ENCODE assay signal across 13 cellular contexts in the genomic region with DNA sequence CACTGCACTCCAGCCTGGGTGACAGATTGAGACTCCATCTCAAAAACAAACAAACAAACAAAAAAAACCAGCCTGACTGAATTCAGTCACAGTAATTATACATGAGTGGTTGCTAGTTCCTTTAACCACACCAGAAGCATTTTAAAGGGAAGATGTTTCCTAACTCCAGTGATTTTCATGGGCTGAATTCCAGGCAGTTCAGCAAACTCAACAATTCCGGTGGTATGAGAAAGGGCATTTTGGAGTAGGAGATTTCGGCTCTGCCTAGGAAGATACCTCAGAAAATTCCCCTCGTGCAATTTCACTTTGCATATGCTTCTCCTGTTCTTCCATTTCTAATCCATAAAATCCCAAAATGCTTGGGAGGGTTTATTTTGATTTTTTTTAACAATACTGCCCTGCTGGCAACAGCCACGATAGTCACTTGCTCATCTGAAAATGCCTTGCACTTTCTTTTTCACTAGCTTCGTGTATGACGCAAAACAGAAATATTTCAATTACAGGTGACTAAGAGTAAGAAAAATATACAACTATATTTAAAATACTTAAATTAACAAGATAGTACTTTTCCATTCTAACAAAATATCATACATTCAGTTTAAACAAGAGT. TPM values are rescaled to one million over a fixed set of nuclear protein-coding genes. Genes with fewer than 3 reads are reported as not detected.
DNase-seq lines count a peak whose midpoint lies in the region; ATAC-seq, FAIRE-seq and TF ChIP-seq lines count a peak whose summit lies in the region.
"Had no signal": no experiment of that assay in that cellular context is flagged by ENCODE, and none has a peak within 500 bp of the region (broad histone marks: within the 10 kb centered on the region; RNA-seq: fewer than 3 reads in every experiment).

No MANE protein-coding gene starts in this region.

- TF ChIP-seq CTCF in A549 (IDR thresholded peaks at IDR 0.05), result no peak
- no peak for TF ChIP-seq CTCF in SK-N-SH (IDR thresholded peaks at IDR 0.05)
- TF ChIP-seq CTCF in gastroesophageal sphincter (IDR thresholded peaks at IDR 0.05), result no peak
- TF ChIP-seq CTCF in neural progenitor cell (IDR thresholded peaks at IDR 0.05), result no peak
- no peak for TF ChIP-seq CTCF in left ventricle myocardium inferior (IDR thresholded peaks at IDR 0.05; ENCODE audit: borderline replicate concordance)

- TF ChIP-seq EP300 in A549 (IDR thresholded peaks at IDR 0.05) (no peak), SK-N-SH (IDR thresholded peaks at IDR 0.05; ENCODE audit: borderline replicate concordance in 1 of 2, low read depth in 1 of 2, low read length in 1 of 2) (no peak), gastroesophageal sphincter (IDR thresholded peaks at IDR 0.05) (no peak)

- H3K27ac ChIP-seq in A549, result peak overlapping the region; percentile 13 to 77; a peak in 4 of 6 replicates
- H3K27ac ChIP-seq in SK-N-SH (ENCODE audit: low read depth in 2 of 2, low read length in 1 of 2), result peak overlapping the region; percentile 66 to 69
- peak overlapping the region in 3 of 4 donors; percentile 46 to 68 (median 63) for H3K27ac ChIP-seq in gastroesophageal sphincter
- no peak overlapping the region for H3K27ac ChIP-seq in neural progenitor cell
- no peak overlapping the region for H3K27ac ChIP-seq in left ventricle myocardium inferior (replicated peaks)
- H3K27ac ChIP-seq: BLaER1 had no signal

- no peaks in the 10 kb centered on the region for H3K4me1 Mint-ChIP-seq in neural progenitor cell
- H3K4me1 Mint-ChIP-seq: stimulated activated memory B cell treated with anti-CD40 and anti-IgM and Interleukin-4, amounts not matched to agents 10 μg/mL and 1 μg/mL and 100 μg/mL, for 72 hours had no signal

- TF ChIP-seq RAD21 in A549 (conservative IDR thresholded peaks at IDR 0.05 in 1 of 2, IDR thresholded peaks at IDR 0.05 in 1 of 2), result no peak
- TF ChIP-seq RAD21 in SK-N-SH (IDR thresholded peaks at IDR 0.05; ENCODE audit: low read length), result no peak

- H3K36me3 ChIP-seq in SK-N-SH (replicated peaks in 1 of 2; ENCODE audit: control insufficient read depth in 1 of 2, insufficient read depth in 2 of 2, low read length in 1 of 2) (peaks cover 8 to 23% of the 10 kb centered on the region in 2 experiments), gastroesophageal sphincter (peaks cover 0 to 28% of the 10 kb centered on the region in 2 donors), neural progenitor cell (no peaks in the 10 kb centered on the region), left ventricle myocardium inferior (peaks cover 31% of the 10 kb centered on the region)

- no peak overlapping the region for H3K27ac Mint-ChIP-seq in neural progenitor cell
- H3K27ac Mint-ChIP-seq: stimulated activated memory B cell treated with anti-CD40 and anti-IgM and Interleukin-4, amounts not matched to agents 10 μg/mL and 1 μg/mL and 100 μg/mL, for 72 hours had no signal

- TF ChIP-seq POLR2A in A549 (IDR thresholded peaks at IDR 0.05; ENCODE audit: low read length) (no peak), gastroesophageal sphincter (IDR thresholded peaks at IDR 0.05) (no peak)

- H4K20me1 ChIP-seq in SK-N-SH (ENCODE audit: insufficient read depth) (no peaks in the 10 kb centered on the region), neural progenitor cell (ENCODE audit: low read depth) (no peaks in the 10 kb centered on the region)
- H4K20me1 ChIP-seq: BLaER1 had no signal

- H3K9ac ChIP-seq in SK-N-SH, result peak overlapping the region; percentile 51; the same call in 1 of the 2 replicates
- no peak overlapping the region for H3K9ac ChIP-seq in neural progenitor cell
- H3K9ac ChIP-seq: BLaER1 had no signal

- H3K9me3 ChIP-seq in A549 (no peaks in the 10 kb centered on the region), SK-N-SH (no peaks in the 10 kb centered on the region), gastroesophageal sphincter (no peaks in the 10 kb centered on the region), neural progenitor cell (ENCODE audit: low read depth) (no peaks in the 10 kb centered on the region), left ventricle myocardium inferior (replicated peaks) (no peaks in the 10 kb centered on the region)
- H3K9me3 ChIP-seq: BLaER1 had no signal

- intact Hi-C loops in left ventricle myocardium inferior (cut with micrococcal nuclease), result no loop called here

- no peaks in the 10 kb centered on the region for H3K9me3 Mint-ChIP-seq in neural progenitor cell
- H3K9me3 Mint-ChIP-seq: neural crest cell; stimulated activated memory B cell treated with anti-CD40 and anti-IgM and Interleukin-4, amounts not matched to agents 10 μg/mL and 1 μg/mL and 100 μg/mL, for 72 hours had no signal

- peaks cover 36% of the 10 kb centered on the region for H3K4me1 ChIP-seq in A549
- H3K4me1 ChIP-seq in SK-N-SH (ENCODE audit: control insufficient read depth in 1 of 2, insufficient read depth in 2 of 2, low read depth in 1 of 2, low read length in 1 of 2), result peaks cover 5 to 19% of the 10 kb centered on the region in 2 experiments; a peak in 3 of 4 replicates
- H3K4me1 ChIP-seq in gastroesophageal sphincter, result peaks cover under 1 to 34% (median 19%) of the 10 kb centered on the region in 3 donors
- H3K4me1 ChIP-seq in neural progenitor cell, result no peaks in the 10 kb centered on the region
- H3K4me1 ChIP-seq in left ventricle myocardium inferior, result peaks cover 25% of the 10 kb centered on the region

- no peaks in the 10 kb centered on the region for H3K27me3 Mint-ChIP-seq in neural progenitor cell (ENCODE audit: insufficient read depth, low read depth)

- no peaks in the 10 kb centered on the region for H3K9me2 ChIP-seq in SK-N-SH

- POLR2A ChIA-PET in A549 (lab: Yijun Ruan, JAX), result no interaction called here
- POLR2A ChIA-PET in SK-N-SH (lab: Yijun Ruan, JAX), result no interaction called here

- CTCF ChIA-PET in A549 (lab: Yijun Ruan, JAX) (interaction anchor here (2.5 kb wide), 1 partner anchor 251 kb away, joined by 12 read pairs; no protein-coding TSS in a partner anchor), SK-N-SH (lab: Yijun Ruan, JAX) (interaction anchor here (1.3 kb wide), 2 partner anchors 8 to 22 kb away, joined by 3 to 4 read pairs; no protein-coding TSS in a partner anchor)

- no peak overlapping the region for H3K4me3 ChIP-seq in A549
- peak overlapping the region in 1 of 2 experiments; percentile 44; a peak in 2 of 4 replicates for H3K4me3 ChIP-seq in SK-N-SH (ENCODE audit: low read depth in 2 of 2, low read length in 1 of 2)
- H3K4me3 ChIP-seq in gastroesophageal sphincter, result no peak overlapping the region
- no peak overlapping the region for H3K4me3 ChIP-seq in neural progenitor cell
- H3K4me3 ChIP-seq in left ventricle myocardium inferior, result no peak overlapping the region
- H3K4me3 ChIP-seq: BLaER1 had no signal

- no peak overlapping the region for H3K4me3 Mint-ChIP-seq in neural progenitor cell
- H3K4me3 Mint-ChIP-seq: neural crest cell; stimulated activated memory B cell treated with anti-CD40 and anti-IgM and Interleukin-4, amounts not matched to agents 10 μg/mL and 1 μg/mL and 100 μg/mL, for 72 hours had no signal

- H3K27me3 ChIP-seq in SK-N-SH (ENCODE audit: insufficient read depth) (no peaks in the 10 kb centered on the region), gastroesophageal sphincter (no peaks in the 10 kb centered on the region), neural progenitor cell (no peaks in the 10 kb centered on the region), left ventricle myocardium inferior (ENCODE audit: low read depth) (no peaks in the 10 kb centered on the region)
- H3K27me3 ChIP-seq: BLaER1 had no signal

- H3K79me2 ChIP-seq in SK-N-SH (ENCODE audit: insufficient read depth) (no peaks in the 10 kb centered on the region), neural progenitor cell (ENCODE audit: low read depth) (no peaks in the 10 kb centered on the region)

- H3K4me2 ChIP-seq in A549, result peak overlapping the region; percentile 57
- H3K4me2 ChIP-seq in SK-N-SH, result peak overlapping the region; percentile 63
- no peak overlapping the region for H3K4me2 ChIP-seq in neural progenitor cell
- H3K4me2 ChIP-seq: BLaER1 had no signal

- FAIRE-seq in A549 (lab: Jason Lieb, UNC), result no peak

- DNase-seq in A549 (ENCODE audit: low read depth in 1 of 2, low spot score in 1 of 2) (no peak), SK-N-SH (no peak), SKM-1 (lab: John Stamatoyannopoulos, UW; ENCODE audit: unreplicated experiment) (no peak), neural progenitor cell (ENCODE audit: low spot score) (no peak), left ventricle myocardium inferior (no peak)
- DNase-seq in activated CD4-positive, CD25-positive, alpha-beta regulatory T cell (lab: John Stamatoyannopoulos, UW), result no peak
- DNase-seq: NCI-H1436 treated with DMSO at 0.1 percent for 48 hours, T-helper 9 cell had no signal

- H3K36me3 Mint-ChIP-seq in neural progenitor cell, result peaks cover 16% of the 10 kb centered on the region
- H3K36me3 Mint-ChIP-seq: stimulated activated memory B cell treated with anti-CD40 and anti-IgM and Interleukin-4, amounts not matched to agents 10 μg/mL and 1 μg/mL and 100 μg/mL, for 72 hours had no signal

- WGBS in A549 (ENCODE audit: missing lambda C conversion rate), result 61% methylated on average over 6 of the region's 6 CpGs
- WGBS in SK-N-SH (ENCODE audit: low lambda C conversion rate), result 63% methylated on average over 6 of the region's 6 CpGs
- WGBS in gastroesophageal sphincter (ENCODE audit: low coverage in 1 of 2), 2 donors, result 29 to 53% methylated on average over 6 of the region's 6 CpGs

- ATAC-seq in A549 (no peak), GM19372 (IDR thresholded peaks at IDR 0.05; ENCODE audit: low read depth, unreplicated experiment) (peak; percentile 56), gastroesophageal sphincter (no peak)
- ATAC-seq: stimulated activated memory B cell treated with anti-CD40 and anti-IgM and Interleukin-4, amounts not matched to agents 10 μg/mL and 1 μg/mL and 100 μg/mL, for 72 hours had no signal

- H2AFZ ChIP-seq in SK-N-SH (ENCODE audit: low read depth), result 0 out of 2 replicates have a peak overlapping the region, but pooled peaks have one; percentile 41
- H2AFZ ChIP-seq in neural progenitor cell (replicated peaks), result no peak overlapping the region

- H3F3A ChIP-seq in SK-N-SH (replicated peaks; ENCODE audit: insufficient read depth) (peaks cover 27% of the 10 kb centered on the region), neural progenitor cell (ENCODE audit: low read depth) (no peaks in the 10 kb centered on the region)

TF ChIP-seq in A549, 52 proteins besides CTCF, POLR2A, EP300 and RAD21 (continues in another document):
- TF ChIP-seq MAZ (IDR thresholded peaks at IDR 0.05; ENCODE audit: borderline replicate concordance, low read depth, low read length), result no peak

RNA-seq across cellular contexts. Expression of a gene that starts 48.3 kb away (rescaled TPM):
- polyA plus RNA-seq in A549 (2011; rRNA removed) (0.01 TPM in 1 of 2 replicates, not detected in the other), A549 (2017; fragmentation: RNase III; extraction: RNeasy Plus Mini Kit Qiagen cat#74134 plus additional on column Dnase treatment) (not detected in 3 replicates), SK-N-SH (2012; rRNA removed) (not detected in 2 replicates)
- not detected in 2 replicates for polyA plus RNA-seq in A549 (2012; cell fraction: cytosol; rRNA removed)
- 0.01 TPM in 2 replicates for polyA plus RNA-seq in A549 (2012; cell fraction: nucleus; rRNA removed)
- not detected in 2 replicates for polyA minus RNA-seq in A549 (2011; rRNA and poly(A)+ RNA removed)
- 0.01 and 0.06 TPM in 2 replicates for polyA plus RNA-seq in SK-N-SH (2012; cell fraction: cytosol; rRNA removed)
- 0.01 TPM in 2 replicates for polyA plus RNA-seq in SK-N-SH (2012; cell fraction: nucleus; rRNA removed)
- total RNA-seq in gastroesophageal sphincter (1 to 10 TPM in 3 of 4 donors, under 1 TPM in 1; 0.27 to 7.3 (median 1.2) TPM), neural progenitor cell (ENCODE audit: low replicate concordance) (0.13 and 0.25 TPM in 2 replicates), left ventricle myocardium inferior (1.7 TPM)

Comparison
In these comparisons a context has a peak if more than half of its experiments do, and no peak if none do; other contexts are left out.
1. H3K27ac ChIP-seq: peak in A549 (2 of 2), SK-N-SH (2 of 2) and gastroesophageal sphincter (3 of 4); none in neural progenitor cell (single experiment) and left ventricle myocardium inferior (single experiment).